ENCODE assay signal across 10 cellular contexts in the genomic region with DNA sequence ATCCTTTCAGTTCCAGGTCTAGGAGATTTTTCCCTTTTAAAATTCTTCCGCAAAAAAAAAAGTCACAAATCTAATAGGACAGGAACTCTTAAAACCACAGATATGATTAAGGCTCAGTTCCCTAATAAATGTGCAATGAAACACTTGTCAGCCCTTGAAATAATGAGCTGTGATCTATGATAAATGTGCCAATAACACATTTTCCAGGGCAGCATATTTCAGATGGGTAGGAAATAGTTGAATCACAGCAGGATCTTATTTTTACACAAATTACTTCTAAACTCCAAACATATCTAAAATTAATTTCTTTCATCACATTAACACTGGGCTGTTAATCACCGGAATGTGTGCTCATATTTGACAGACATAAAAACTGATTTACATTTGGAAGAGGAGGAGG.
"Had no signal": no experiment of that assay in that cellular context is flagged by ENCODE, and none has a peak within 500 bp of the region (broad histone marks: within the 10 kb centered on the region; RNA-seq: fewer than 3 reads in every experiment).

No MANE protein-coding gene starts in this region.

- H3K4me1 ChIP-seq: HAP-1 had no signal

- H3K27ac ChIP-seq: GM23248 had no signal

- H3K36me3 ChIP-seq: HAP-1 had no signal

- H3K9ac ChIP-seq: GM23248 had no signal

- H3K4me3 ChIP-seq: GM23248, GM23338, HAP-1 had no signal

- FAIRE-seq: H1, H54 had no signal

- DNase-seq: GM23248, GOT3, H7, H9, HCEC 1CT, HFFc6 had no signal

- H3K9me3 ChIP-seq: HAP-1 had no signal
